In the genomic region with DNA sequence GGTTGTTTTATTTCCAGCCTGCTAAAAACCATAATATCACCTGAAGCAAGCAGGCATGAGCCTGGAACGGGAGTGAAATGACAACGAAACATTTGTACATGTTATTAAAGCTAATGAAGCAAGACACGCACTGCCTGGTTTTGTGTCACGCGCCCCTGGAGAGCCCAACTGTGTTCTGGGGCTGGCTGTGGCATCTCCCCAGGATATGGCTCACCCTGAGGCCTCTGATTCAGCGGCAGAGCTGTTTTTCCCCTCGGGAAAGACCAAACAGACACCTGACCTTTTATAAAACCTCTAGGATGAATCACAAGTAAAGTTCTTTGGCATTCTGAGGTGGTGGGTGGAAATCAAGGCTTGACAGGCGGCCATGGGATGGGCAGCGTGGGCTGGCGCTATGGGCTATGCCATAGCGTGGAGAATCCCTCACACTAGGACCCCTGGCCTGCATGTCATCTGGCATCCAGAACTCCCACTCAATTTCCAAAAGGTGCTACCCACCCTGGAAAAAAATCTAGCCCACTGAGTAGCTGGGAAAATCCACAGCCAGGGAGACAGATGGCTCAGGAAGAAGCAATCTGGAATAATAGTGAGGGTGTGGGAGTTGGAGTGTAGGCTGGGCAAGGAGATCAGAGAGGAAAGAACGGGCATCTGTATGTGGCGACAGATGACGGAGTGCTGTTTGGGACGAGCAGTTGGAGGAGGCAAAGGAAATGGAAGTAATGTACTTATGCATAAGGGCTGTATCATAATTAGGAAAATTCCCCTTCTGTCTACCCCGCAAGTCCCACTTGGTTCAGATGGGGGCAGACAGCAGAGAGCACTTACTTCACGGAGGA, we compare ENCODE assay signal across 9 cellular contexts.
DNase-seq lines count a peak whose midpoint lies in the region; ATAC-seq, FAIRE-seq and TF ChIP-seq lines count a peak whose summit lies in the region.
"Had no signal": no experiment of that assay in that cellular context is flagged by ENCODE, and none has a peak within 500 bp of the region (broad histone marks: within the 10 kb centered on the region; RNA-seq: fewer than 3 reads in every experiment).

No MANE protein-coding gene starts in this region.

- CTCF ChIA-PET in endothelial cell of umbilical vein (lab: Charles Lee): interaction anchor here (1.0 to 5.2 kb wide), 6 partner anchors 8 to 321 kb away, joined by 3 to 55 read pairs (median 4); no protein-coding TSS in a partner anchor
- CTCF ChIA-PET in activated CD4-positive, alpha-beta memory T cell treated with anti-CD3 and anti-CD28 coated beads, Interleukin-2, amount 10 ng/mL, durations not matched to agents 7 days and 5 days (lab: Charles Lee): no interaction called here
- CTCF ChIA-PET in activated CD4-positive, alpha-beta memory T cell treated with anti-CD3 and anti-CD28 coated beads for 36 hours (lab: Charles Lee): no interaction called here

- no peak overlapping the region for H3K4me3 Mint-ChIP-seq in activated CD4-positive, alpha-beta memory T cell treated with anti-CD3 and anti-CD28 coated beads, Interleukin-2, amount 10 ng/mL, durations not matched to agents 7 days and 5 days
- no peak overlapping the region for H3K4me3 Mint-ChIP-seq in activated CD4-positive, alpha-beta memory T cell treated with anti-CD3 and anti-CD28 coated beads for 36 hours

- H3K27me3 ChIP-seq in endothelial cell of umbilical vein (ENCODE audit: control insufficient read depth in 2 of 2, insufficient read depth in 2 of 2, low read length in 2 of 2): no peaks in the 10 kb centered on the region
- H3K27me3 ChIP-seq: colonic mucosa had no signal

- no TSS peak for BruUV-seq in endothelial cell of umbilical vein (replicated peaks; lab: Mats Ljungman, UMichigan)

- POLR2A ChIA-PET in endothelial cell of umbilical vein (lab: Charles Lee): interaction anchor here (1.0 kb wide), 1 partner anchor 61 kb away, joined by 3 read pairs; no protein-coding TSS in a partner anchor
- POLR2A ChIA-PET in activated CD4-positive, alpha-beta memory T cell treated with anti-CD3 and anti-CD28 coated beads, Interleukin-2, amount 10 ng/mL, durations not matched to agents 7 days and 5 days (lab: Charles Lee): no interaction called here
- POLR2A ChIA-PET in activated CD4-positive, alpha-beta memory T cell treated with anti-CD3 and anti-CD28 coated beads for 36 hours (lab: Charles Lee): no interaction called here

- peak overlapping the region; percentile 82 for H3K9ac ChIP-seq in endothelial cell of umbilical vein (replicated peaks; ENCODE audit: extremely low read depth, insufficient read depth, low read length)

- intact Hi-C loops in endothelial cell of umbilical vein (cut with micrococcal nuclease): loop anchor here (1.0 to 5.0 kb wide), 3 partner anchors 19 to 317 kb away; no protein-coding TSS in a partner anchor
- intact Hi-C loops in activated CD4-positive, alpha-beta memory T cell treated with anti-CD3 and anti-CD28 coated beads for 36 hours (cut with micrococcal nuclease): no loop called here

- FAIRE-seq in G401.6 (lab: Jason Lieb, UNC) (peak; percentile 73), endothelial cell of umbilical vein (lab: Jason Lieb, UNC) (peak; percentile 92)

- no peak for TF ChIP-seq CTCF in endothelial cell of umbilical vein (IDR thresholded peaks at IDR 0.05; ENCODE audit: extremely low read depth in 1 of 2, insufficient read depth in 1 of 2, low read depth in 1 of 2, low read length in 2 of 2)

- no peaks in the 10 kb centered on the region for H3K9me3 Mint-ChIP-seq in activated CD4-positive, alpha-beta memory T cell treated with anti-CD3 and anti-CD28 coated beads, Interleukin-2, amount 10 ng/mL, durations not matched to agents 7 days and 5 days
- H3K9me3 Mint-ChIP-seq in activated CD4-positive, alpha-beta memory T cell treated with anti-CD3 and anti-CD28 coated beads for 36 hours: no peaks in the 10 kb centered on the region

- no peaks in the 10 kb centered on the region for H3K9me1 ChIP-seq in endothelial cell of umbilical vein (replicated peaks; ENCODE audit: control insufficient read depth, extremely low read depth, insufficient read depth, low read length)

- peak overlapping the region; percentile 15 for H2AFZ ChIP-seq in endothelial cell of umbilical vein (ENCODE audit: low read depth, low read length)

- no peak overlapping the region for H3K4me3 ChIP-seq in endothelial cell of umbilical vein (replicated peaks in 1 of 3; ENCODE audit: insufficient read depth in 1 of 3, low read depth in 1 of 3, low read length in 3 of 3)
- H3K4me3 ChIP-seq: colonic mucosa had no signal

- H3K36me3 Mint-ChIP-seq in activated CD4-positive, alpha-beta memory T cell treated with anti-CD3 and anti-CD28 coated beads, Interleukin-2, amount 10 ng/mL, durations not matched to agents 7 days and 5 days (ENCODE audit: low read depth): no peaks in the 10 kb centered on the region
- H3K36me3 Mint-ChIP-seq in activated CD4-positive, alpha-beta memory T cell treated with anti-CD3 and anti-CD28 coated beads for 36 hours: no peaks in the 10 kb centered on the region

- no peak for ATAC-seq in HG03045 (IDR thresholded peaks at IDR 0.05; ENCODE audit: unreplicated experiment)

- no peak overlapping the region for H3K27ac Mint-ChIP-seq in activated CD4-positive, alpha-beta memory T cell treated with anti-CD3 and anti-CD28 coated beads, Interleukin-2, amount 10 ng/mL, durations not matched to agents 7 days and 5 days
- no peak overlapping the region for H3K27ac Mint-ChIP-seq in activated CD4-positive, alpha-beta memory T cell treated with anti-CD3 and anti-CD28 coated beads for 36 hours

- no peaks in the 10 kb centered on the region for H4K20me1 ChIP-seq in endothelial cell of umbilical vein (replicated peaks; ENCODE audit: control insufficient read depth, extremely low read depth, insufficient read depth, low read length)

- peak; percentile 58 for TF ChIP-seq POLR2A in endothelial cell of umbilical vein (IDR thresholded peaks at IDR 0.05; ENCODE audit: low read depth, low read length)

- no peaks in the 10 kb centered on the region for H3K4me1 Mint-ChIP-seq in activated CD4-positive, alpha-beta memory T cell treated with anti-CD3 and anti-CD28 coated beads, Interleukin-2, amount 10 ng/mL, durations not matched to agents 7 days and 5 days
- H3K4me1 Mint-ChIP-seq in activated CD4-positive, alpha-beta memory T cell treated with anti-CD3 and anti-CD28 coated beads for 36 hours (ENCODE audit: low read depth): no peaks in the 10 kb centered on the region

- dilution Hi-C loops in endothelial cell of umbilical vein (cut with MboI; ENCODE audit: extremely low pct_ligation_motif_present, low sequenced_read_pairs): no loop called here

- H3K4me1 ChIP-seq in endothelial cell of umbilical vein (ENCODE audit: control insufficient read depth, extremely low read depth, insufficient read depth, low read length): peaks cover 55% of the 10 kb centered on the region
- H3K4me1 ChIP-seq: colonic mucosa had no signal

- peak overlapping the region; percentile 56 for H3K4me2 ChIP-seq in endothelial cell of umbilical vein (ENCODE audit: insufficient read depth, low read length)

- H3K36me3 ChIP-seq in endothelial cell of umbilical vein (ENCODE audit: control insufficient read depth in 2 of 2, extremely low read depth in 1 of 2, insufficient read depth in 2 of 2, low read length in 2 of 2): no peaks in the 10 kb centered on the region
- H3K36me3 ChIP-seq: colonic mucosa had no signal

- H3K27ac ChIP-seq in endothelial cell of umbilical vein (ENCODE audit: insufficient read depth, low read depth, low read length): peak overlapping the region; percentile 93
- H3K27ac ChIP-seq: colonic mucosa had no signal

- no peaks in the 10 kb centered on the region for H3K79me2 ChIP-seq in endothelial cell of umbilical vein (ENCODE audit: control insufficient read depth, insufficient read depth, low read length)

- H3K9me3 ChIP-seq in endothelial cell of umbilical vein (replicated peaks; ENCODE audit: control insufficient read depth, insufficient read depth, low read length): no peaks in the 10 kb centered on the region
- H3K9me3 ChIP-seq: colonic mucosa had no signal

- DNase-seq in NCI-H69 (lab: John Stamatoyannopoulos, UW): peak; percentile 84
- peak; percentile 93 for DNase-seq in endothelial cell of umbilical vein (ENCODE audit: low read depth, low spot score)
- DNase-seq in renal cortical epithelial cell (ENCODE audit: low read depth): peak; percentile 95
- DNase-seq in activated CD8-positive, alpha-beta memory T cell treated with anti-CD3 and anti-CD28 coated beads for 24 hours: no peak
- no peak for DNase-seq in activated CD4-positive, alpha-beta memory T cell treated with anti-CD3 and anti-CD28 coated beads, Interleukin-2, amount 10 ng/mL, durations not matched to agents 7 days and 5 days
- no peak for DNase-seq in activated CD4-positive, alpha-beta memory T cell treated with anti-CD3 and anti-CD28 coated beads for 36 hours
- DNase-seq: colonic mucosa had no signal

- H3K27me3 Mint-ChIP-seq in activated CD4-positive, alpha-beta memory T cell treated with anti-CD3 and anti-CD28 coated beads, Interleukin-2, amount 10 ng/mL, durations not matched to agents 7 days and 5 days: no peaks in the 10 kb centered on the region
- no peaks in the 10 kb centered on the region for H3K27me3 Mint-ChIP-seq in activated CD4-positive, alpha-beta memory T cell treated with anti-CD3 and anti-CD28 coated beads for 36 hours

TF ChIP-seq in endothelial cell of umbilical vein, 7 proteins besides CTCF, POLR2A, EP300 and RAD21:
- TF ChIP-seq EZH2 (IDR thresholded peaks at IDR 0.05; ENCODE audit: borderline replicate concordance, low read depth, low read length, severe bottlenecking) (no peak), FOS (IDR thresholded peaks at IDR 0.05; ENCODE audit: borderline replicate concordance, insufficient read depth, low read length) (peak; percentile 99), GATA2 (IDR thresholded peaks at IDR 0.05; ENCODE audit: insufficient read depth, insufficient read length, low read depth, low read length) (peak; percentile 55), POLR2AphosphoS5 (IDR thresholded peaks at IDR 0.05; ENCODE audit: insufficient read depth, low read depth, low read length) (peak; percentile 90), MYC (IDR thresholded peaks at IDR 0.05; ENCODE audit: low read depth, low read length) (peak; percentile 2), JUN (IDR thresholded peaks at IDR 0.05; ENCODE audit: borderline replicate concordance, insufficient read depth, insufficient read length, low read depth) (peak; percentile 67)
- TF ChIP-seq, protein P1, sequence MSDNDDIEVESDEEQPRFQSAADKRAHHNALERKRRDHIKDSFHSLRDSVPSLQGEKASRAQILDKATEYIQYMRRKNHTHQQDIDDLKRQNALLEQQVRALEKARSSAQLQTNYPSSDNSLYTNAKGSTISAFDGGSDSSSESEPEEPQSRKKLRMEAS (IDR thresholded peaks at IDR 0.05; ENCODE audit: insufficient read depth, insufficient read length): peak; percentile 57

Comparison
In these comparisons a context has a peak if more than half of its experiments do, and no peak if none do; other contexts are left out.
1. DNase-seq: peak in NCI-H69 (single experiment), endothelial cell of umbilical vein (single experiment) and renal cortical epithelial cell (single experiment); none in activated CD8-positive, alpha-beta memory T cell treated with anti-CD3 and anti-CD28 coated beads for 24 hours (single experiment), activated CD4-positive, alpha-beta memory T cell treated with anti-CD3 and anti-CD28 coated beads, Interleukin-2, amount 10 ng/mL, durations not matched to agents 7 days and 5 days (single experiment) and activated CD4-positive, alpha-beta memory T cell treated with anti-CD3 and anti-CD28 coated beads for 36 hours (single experiment).